Comparison of ENCODE assay signal across 8 cellular contexts in genomic region chr16:30416624-30417298, GRCh38. TPM values are rescaled to one million over a fixed set of nuclear protein-coding genes. Genes with fewer than 3 reads are reported as not detected.
DNase-seq lines count a peak whose midpoint lies in the region; ATAC-seq and TF ChIP-seq lines count a peak whose summit lies in the region.

No MANE protein-coding gene starts in this region.

- peak overlapping the region; percentile 60 for H3K4me3 ChIP-seq in AG10803 (ENCODE audit: low read length)
- H3K4me3 ChIP-seq in HUES48 (ENCODE audit: low read depth, low read length): peak overlapping the region; percentile 62
- H3K4me3 ChIP-seq in colonic mucosa: peak overlapping the region; percentile 52

- H3K27ac ChIP-seq in HUES48 (ENCODE audit: low read depth, low read length) (no peak overlapping the region), colonic mucosa (no peak overlapping the region)

- H3K4me1 ChIP-seq in HUES48 (ENCODE audit: control insufficient read depth, insufficient read depth, low read length): peaks cover 5% of the 10 kb centered on the region
- H3K4me1 ChIP-seq in colonic mucosa: peaks cover 3% of the 10 kb centered on the region

- H3K9ac ChIP-seq in HUES48 (ENCODE audit: low read depth, low read length) (no peak overlapping the region), colonic mucosa (ENCODE audit: low read depth in 2 of 2, low read length in 2 of 2) (peak overlapping the region; percentile 51 to 84)

- H3K27me3 ChIP-seq in HUES48 (ENCODE audit: control insufficient read depth, insufficient read depth, low read length) (no peaks in the 10 kb centered on the region), colonic mucosa (no peaks in the 10 kb centered on the region)

- TF ChIP-seq CTCF in AG10803 (conservative IDR thresholded peaks at IDR 0.05; ENCODE audit: low read length) (no peak), colonic mucosa (IDR thresholded peaks at IDR 0.05) (no peak), natural killer cell (IDR thresholded peaks at IDR 0.05) (no peak)

- intact Hi-C loops in colonic mucosa (cut with DNase I): loop anchor here (10.0 kb wide), 1 partner anchor 322 kb away; the partner anchor contains the start of genes TBX6 and YPEL3
- intact Hi-C loops in natural killer cell (cut with micrococcal nuclease): loop anchor here (2.0 to 5.0 kb wide), 2 partner anchors 44 to 66 kb away; partner anchors contain the start of genes MYL11 and TBC1D10B

- no peak for DNase-seq in AG10803 (ENCODE audit: low read depth)
- DNase-seq in colonic mucosa: no peak
- no peak for DNase-seq in natural killer cell
- no peak for DNase-seq in GOT3 (lab: John Stamatoyannopoulos, UW)
- no peak for DNase-seq in NCI-H1436 treated with DMSO at 0.1 percent for 48 hours (lab: John Stamatoyannopoulos, UW)
- DNase-seq in amygdala (lab: John Stamatoyannopoulos, UW): no peak

- H3K4me1 Mint-ChIP-seq in natural killer cell: peaks cover 14 to 17% of the 10 kb centered on the region in 2 donors

- H3K9me3 Mint-ChIP-seq in natural killer cell: no peaks in the 10 kb centered on the region

- peak overlapping the region in 1 of 2 donors; percentile 81 for H3K27ac Mint-ChIP-seq in natural killer cell

- H3K4me3 Mint-ChIP-seq in natural killer cell: peak overlapping the region; percentile 67

- H3K36me3 ChIP-seq in HUES48 (ENCODE audit: control insufficient read depth, insufficient read depth, low read length): peaks cover 42% of the 10 kb centered on the region
- no peaks in the 10 kb centered on the region for H3K36me3 ChIP-seq in colonic mucosa

- H3K36me3 Mint-ChIP-seq in natural killer cell: no peaks in the 10 kb centered on the region

- no peak for ATAC-seq in natural killer cell
- no peak for ATAC-seq in HG02970 (IDR thresholded peaks at IDR 0.05; ENCODE audit: low FRiP score, unreplicated experiment)

- H3K9me3 ChIP-seq in HUES48 (ENCODE audit: control insufficient read depth, insufficient read depth, low read length) (no peaks in the 10 kb centered on the region), colonic mucosa (no peaks in the 10 kb centered on the region)

- no peaks in the 10 kb centered on the region for H3K27me3 Mint-ChIP-seq in natural killer cell (ENCODE audit: low read depth in 2 of 2)

RNA-seq across cellular contexts. Expression of gene ZNF771, which starts 9.4 kb away (rescaled TPM):
- total RNA-seq in colonic mucosa (1 to 10 TPM; 3.5 to 6.5 TPM), natural killer cell (1 to 10 TPM in 2 of 3 donors, under 1 TPM in 1; 0.70 to 1.4 (median 1.4) TPM)

RNA-seq across cellular contexts. Expression of gene DCTPP1, which starts 13.1 kb away (rescaled TPM):
- total RNA-seq in colonic mucosa: 100 to 1,000 TPM in 1 of 2 donors, 10 to 100 TPM in 1; 80.9 to 153 TPM
- 10 to 100 TPM; 11.2 to 16.9 (median 15.2) TPM for total RNA-seq in natural killer cell

RNA-seq across cellular contexts. Expression of gene ZNF48, which starts 21.5 kb away (rescaled TPM):
- total RNA-seq in colonic mucosa (1 to 10 TPM; 6.5 to 6.8 TPM), natural killer cell (1 to 10 TPM; 5.5 to 7.4 (median 7.1) TPM)

RNA-seq across cellular contexts. Expression of gene SEPHS2, which starts 28.9 kb away (rescaled TPM):
- total RNA-seq in colonic mucosa (100 to 1,000 TPM in 1 of 2 donors, 10 to 100 TPM in 1; 93.3 to 156 TPM), natural killer cell (10 to 100 TPM; 25.5 to 37.6 (median 35.0) TPM)

RNA-seq across cellular contexts. Expression of gene SEPTIN1, which starts 34.4 kb away (rescaled TPM):
- total RNA-seq in colonic mucosa (1 to 10 TPM; 4.3 to 4.5 TPM), natural killer cell (100 to 1,000 TPM; 196 to 210 (median 205) TPM)

Comparison
In these comparisons a context has a peak if more than half of its experiments do, and no peak if none do; other contexts are left out.
1. RNA of gene DCTPP1, which starts 13.1 kb away (total RNA-seq): 80.9 to 153 TPM in colonic mucosa; 11.2 to 16.9 TPM in natural killer cell; every median in the first group is over 4 times any median in the second.
2. Peak in every context shown above with its lines, with median percentiles within 50 percentile points of each other: H3K4me3 ChIP-seq.